ENCODE assay signal across 1 cellular context in the genomic region with DNA sequence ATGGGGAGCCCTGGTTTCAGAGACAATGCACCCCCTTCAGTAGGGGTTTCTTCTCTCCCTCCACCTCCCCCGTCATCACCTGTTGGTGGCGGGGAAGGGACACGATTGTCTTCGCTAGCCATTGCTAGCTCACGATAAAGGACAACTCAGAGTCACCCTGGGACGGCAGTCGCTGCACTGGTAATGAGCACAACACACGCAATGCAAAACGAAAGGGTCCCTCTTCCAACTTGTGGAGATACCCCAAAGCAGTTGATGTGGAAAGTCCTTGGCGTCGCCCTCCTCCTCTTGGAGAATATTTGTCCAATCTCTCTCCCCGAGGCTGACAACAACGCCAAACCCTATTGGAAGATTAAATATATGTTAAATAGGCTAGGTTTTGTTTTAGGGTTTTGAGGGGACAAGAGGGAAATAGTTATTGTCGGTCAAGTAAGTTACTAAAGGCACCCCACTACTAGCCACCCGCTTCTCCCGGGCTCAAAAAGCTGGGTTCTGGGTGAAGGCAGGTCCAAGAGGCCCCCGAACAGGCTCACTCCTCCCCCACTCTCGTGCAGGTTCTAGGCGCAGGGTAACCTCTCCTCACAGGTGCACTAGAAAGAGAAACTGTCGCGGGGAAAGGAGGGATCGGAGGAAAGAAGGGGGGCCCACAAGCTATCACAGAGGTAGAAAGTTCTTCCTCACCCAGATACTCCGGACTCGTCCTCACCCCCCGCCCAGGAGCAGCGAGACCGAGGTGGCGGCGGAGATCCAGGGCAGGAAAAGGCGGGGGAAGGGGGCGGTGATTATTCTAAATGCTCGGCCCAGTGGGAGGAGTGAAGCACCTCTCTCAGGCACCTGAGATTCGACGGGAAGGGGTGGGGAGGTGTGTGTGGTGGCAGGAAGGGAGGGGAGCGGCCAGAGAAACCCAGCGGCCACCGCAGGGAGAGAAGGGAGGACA.
TF ChIP-seq lines count a peak whose summit lies in the region.

A gene with protein sequence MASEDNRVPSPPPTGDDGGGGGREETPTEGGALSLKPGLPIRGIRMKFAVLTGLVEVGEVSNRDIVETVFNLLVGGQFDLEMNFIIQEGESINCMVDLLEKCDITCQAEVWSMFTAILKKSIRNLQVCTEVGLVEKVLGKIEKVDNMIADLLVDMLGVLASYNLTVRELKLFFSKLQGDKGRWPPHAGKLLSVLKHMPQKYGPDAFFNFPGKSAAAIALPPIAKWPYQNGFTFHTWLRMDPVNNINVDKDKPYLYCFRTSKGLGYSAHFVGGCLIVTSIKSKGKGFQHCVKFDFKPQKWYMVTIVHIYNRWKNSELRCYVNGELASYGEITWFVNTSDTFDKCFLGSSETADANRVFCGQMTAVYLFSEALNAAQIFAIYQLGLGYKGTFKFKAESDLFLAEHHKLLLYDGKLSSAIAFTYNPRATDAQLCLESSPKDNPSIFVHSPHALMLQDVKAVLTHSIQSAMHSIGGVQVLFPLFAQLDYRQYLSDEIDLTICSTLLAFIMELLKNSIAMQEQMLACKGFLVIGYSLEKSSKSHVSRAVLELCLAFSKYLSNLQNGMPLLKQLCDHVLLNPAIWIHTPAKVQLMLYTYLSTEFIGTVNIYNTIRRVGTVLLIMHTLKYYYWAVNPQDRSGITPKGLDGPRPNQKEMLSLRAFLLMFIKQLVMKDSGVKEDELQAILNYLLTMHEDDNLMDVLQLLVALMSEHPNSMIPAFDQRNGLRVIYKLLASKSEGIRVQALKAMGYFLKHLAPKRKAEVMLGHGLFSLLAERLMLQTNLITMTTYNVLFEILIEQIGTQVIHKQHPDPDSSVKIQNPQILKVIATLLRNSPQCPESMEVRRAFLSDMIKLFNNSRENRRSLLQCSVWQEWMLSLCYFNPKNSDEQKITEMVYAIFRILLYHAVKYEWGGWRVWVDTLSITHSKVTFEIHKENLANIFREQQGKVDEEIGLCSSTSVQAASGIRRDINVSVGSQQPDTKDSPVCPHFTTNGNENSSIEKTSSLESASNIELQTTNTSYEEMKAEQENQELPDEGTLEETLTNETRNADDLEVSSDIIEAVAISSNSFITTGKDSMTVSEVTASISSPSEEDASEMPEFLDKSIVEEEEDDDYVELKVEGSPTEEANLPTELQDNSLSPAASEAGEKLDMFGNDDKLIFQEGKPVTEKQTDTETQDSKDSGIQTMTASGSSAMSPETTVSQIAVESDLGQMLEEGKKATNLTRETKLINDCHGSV (N-terminal part only) (minus strand): TSS at position 764 of the 937 bp plus-strand sequence. CDS start 642 bp downstream, at position 122.

TF ChIP-seq in HepG2, 621 proteins besides CTCF, POLR2A, EP300 and RAD21 (continued from another document and continues in another):
- 0 out of 2 replicates have a peak, but pooled peaks have one; percentile 33 for TF ChIP-seq ZNF605 (CRISPR knock-in tag; IDR thresholded peaks at IDR 0.05)
- TF ChIP-seq NFYB (CRISPR knock-in tag; IDR thresholded peaks at IDR 0.05), result peak; percentile 37; the same call in 1 of the 2 replicates
- TF ChIP-seq SNRNP70 (IDR thresholded peaks at IDR 0.05; ENCODE audit: low read depth, low read length), result no peak
- TF ChIP-seq RXRA (CRISPR knock-in tag; IDR thresholded peaks at IDR 0.05), result no peak
- TF ChIP-seq MAFF (IDR thresholded peaks at IDR 0.05; ENCODE audit: low read depth, low read length), result no peak
- TF ChIP-seq, protein P1, sequence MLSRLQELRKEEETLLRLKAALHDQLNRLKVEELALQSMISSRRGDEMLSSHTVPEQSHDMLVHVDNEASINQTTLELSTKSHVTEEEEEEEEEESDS (CRISPR knock-in tag; IDR thresholded peaks at IDR 0.05; ENCODE audit: borderline replicate concordance), result no peak
- no peak for TF ChIP-seq ZSCAN22 (CRISPR knock-in tag; IDR thresholded peaks at IDR 0.05)
- no peak for TF ChIP-seq ZNF644 (CRISPR knock-in tag; IDR thresholded peaks at IDR 0.05; ENCODE audit: low read depth)
- no peak for TF ChIP-seq CHD2 (IDR thresholded peaks at IDR 0.05; ENCODE audit: low read depth, low read length)
- TF ChIP-seq, protein P2, sequence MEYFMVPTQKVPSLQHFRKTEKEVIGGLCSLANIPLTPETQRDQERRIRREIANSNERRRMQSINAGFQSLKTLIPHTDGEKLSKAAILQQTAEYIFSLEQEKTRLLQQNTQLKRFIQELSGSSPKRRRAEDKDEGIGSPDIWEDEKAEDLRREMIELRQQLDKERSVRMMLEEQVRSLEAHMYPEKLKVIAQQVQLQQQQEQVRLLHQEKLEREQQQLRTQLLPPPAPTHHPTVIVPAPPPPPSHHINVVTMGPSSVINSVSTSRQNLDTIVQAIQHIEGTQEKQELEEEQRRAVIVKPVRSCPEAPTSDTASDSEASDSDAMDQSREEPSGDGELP (IDR thresholded peaks at IDR 0.05; ENCODE audit: borderline replicate concordance, low read depth), result 0 out of 2 replicates have a peak, but pooled peaks have one; percentile 32
- no peak for TF ChIP-seq ZNF337 (CRISPR knock-in tag; IDR thresholded peaks at IDR 0.05; ENCODE audit: borderline replicate concordance, low read depth)
- no peak for TF ChIP-seq ZNF672 (CRISPR knock-in tag; IDR thresholded peaks at IDR 0.05)
- TF ChIP-seq ZBTB1 (CRISPR knock-in tag; IDR thresholded peaks at IDR 0.05; ENCODE audit: borderline replicate concordance), result no peak
- TF ChIP-seq, protein P3, sequence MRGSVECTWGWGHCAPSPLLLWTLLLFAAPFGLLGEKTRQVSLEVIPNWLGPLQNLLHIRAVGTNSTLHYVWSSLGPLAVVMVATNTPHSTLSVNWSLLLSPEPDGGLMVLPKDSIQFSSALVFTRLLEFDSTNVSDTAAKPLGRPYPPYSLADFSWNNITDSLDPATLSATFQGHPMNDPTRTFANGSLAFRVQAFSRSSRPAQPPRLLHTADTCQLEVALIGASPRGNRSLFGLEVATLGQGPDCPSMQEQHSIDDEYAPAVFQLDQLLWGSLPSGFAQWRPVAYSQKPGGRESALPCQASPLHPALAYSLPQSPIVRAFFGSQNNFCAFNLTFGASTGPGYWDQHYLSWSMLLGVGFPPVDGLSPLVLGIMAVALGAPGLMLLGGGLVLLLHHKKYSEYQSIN (CRISPR knock-in tag; IDR thresholded peaks at IDR 0.05; ENCODE audit: borderline replicate concordance), result no peak
- TF ChIP-seq ATF7-NPFF (CRISPR knock-in tag; IDR thresholded peaks at IDR 0.05; ENCODE audit: low read depth), result no peak
- no peak for TF ChIP-seq RBFOX2 (IDR thresholded peaks at IDR 0.05; ENCODE audit: low read depth, low read length)
- TF ChIP-seq ZNF556 (CRISPR knock-in tag; IDR thresholded peaks at IDR 0.05; ENCODE audit: borderline replicate concordance), result no peak
- TF ChIP-seq HDAC2 (CRISPR knock-in tag; IDR thresholded peaks at IDR 0.05), result no peak
- TF ChIP-seq POLR2G (IDR thresholded peaks at IDR 0.05; ENCODE audit: low read depth, low read length), result no peak
- TF ChIP-seq ZNF652 (CRISPR knock-in tag; IDR thresholded peaks at IDR 0.05; ENCODE audit: borderline replicate concordance, low read depth), result no peak
- TF ChIP-seq, protein P4, sequence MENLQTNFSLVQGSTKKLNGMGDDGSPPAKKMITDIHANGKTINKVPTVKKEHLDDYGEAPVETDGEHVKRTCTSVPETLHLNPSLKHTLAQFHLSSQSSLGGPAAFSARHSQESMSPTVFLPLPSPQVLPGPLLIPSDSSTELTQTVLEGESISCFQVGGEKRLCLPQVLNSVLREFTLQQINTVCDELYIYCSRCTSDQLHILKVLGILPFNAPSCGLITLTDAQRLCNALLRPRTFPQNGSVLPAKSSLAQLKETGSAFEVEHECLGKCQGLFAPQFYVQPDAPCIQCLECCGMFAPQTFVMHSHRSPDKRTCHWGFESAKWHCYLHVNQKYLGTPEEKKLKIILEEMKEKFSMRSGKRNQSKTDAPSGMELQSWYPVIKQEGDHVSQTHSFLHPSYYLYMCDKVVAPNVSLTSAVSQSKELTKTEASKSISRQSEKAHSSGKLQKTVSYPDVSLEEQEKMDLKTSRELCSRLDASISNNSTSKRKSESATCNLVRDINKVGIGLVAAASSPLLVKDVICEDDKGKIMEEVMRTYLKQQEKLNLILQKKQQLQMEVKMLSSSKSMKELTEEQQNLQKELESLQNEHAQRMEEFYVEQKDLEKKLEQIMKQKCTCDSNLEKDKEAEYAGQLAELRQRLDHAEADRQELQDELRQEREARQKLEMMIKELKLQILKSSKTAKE (CRISPR knock-in tag; IDR thresholded peaks at IDR 0.05; ENCODE audit: borderline replicate concordance), result no peak; the same call in 1 of the 2 replicates
- no peak for TF ChIP-seq ZFYVE20 (CRISPR knock-in tag; IDR thresholded peaks at IDR 0.05; ENCODE audit: borderline replicate concordance, low read depth)
- TF ChIP-seq, protein P5, sequence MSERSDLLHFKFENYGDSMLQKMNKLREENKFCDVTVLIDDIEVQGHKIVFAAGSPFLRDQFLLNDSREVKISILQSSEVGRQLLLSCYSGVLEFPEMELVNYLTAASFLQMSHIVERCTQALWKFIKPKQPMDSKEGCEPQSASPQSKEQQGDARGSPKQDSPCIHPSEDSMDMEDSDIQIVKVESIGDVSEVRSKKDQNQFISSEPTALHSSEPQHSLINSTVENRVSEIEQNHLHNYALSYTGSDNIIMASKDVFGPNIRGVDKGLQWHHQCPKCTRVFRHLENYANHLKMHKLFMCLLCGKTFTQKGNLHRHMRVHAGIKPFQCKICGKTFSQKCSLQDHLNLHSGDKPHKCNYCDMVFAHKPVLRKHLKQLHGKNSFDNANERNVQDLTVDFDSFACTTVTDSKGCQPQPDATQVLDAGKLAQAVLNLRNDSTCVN (CRISPR knock-in tag; IDR thresholded peaks at IDR 0.05; ENCODE audit: borderline replicate concordance), result no peak; the same call in 1 of the 2 replicates
- TF ChIP-seq BCL6 (CRISPR knock-in tag; IDR thresholded peaks at IDR 0.05), result no peak
- TF ChIP-seq RCOR2 (CRISPR knock-in tag; IDR thresholded peaks at IDR 0.05), result no peak
- no peak for TF ChIP-seq NONO (IDR thresholded peaks at IDR 0.05)
- peak; percentile 38 for TF ChIP-seq NONO (CRISPR knock-in tag; conservative IDR thresholded peaks at IDR 0.05)
- no peak for TF ChIP-seq ZNF577 (CRISPR knock-in tag; IDR thresholded peaks at IDR 0.05; ENCODE audit: borderline replicate concordance, low read depth)
- no peak for TF ChIP-seq SRSF1 (optimal IDR thresholded peaks at IDR 0.05; ENCODE audit: low read depth, low read length)
- TF ChIP-seq, protein P6, sequence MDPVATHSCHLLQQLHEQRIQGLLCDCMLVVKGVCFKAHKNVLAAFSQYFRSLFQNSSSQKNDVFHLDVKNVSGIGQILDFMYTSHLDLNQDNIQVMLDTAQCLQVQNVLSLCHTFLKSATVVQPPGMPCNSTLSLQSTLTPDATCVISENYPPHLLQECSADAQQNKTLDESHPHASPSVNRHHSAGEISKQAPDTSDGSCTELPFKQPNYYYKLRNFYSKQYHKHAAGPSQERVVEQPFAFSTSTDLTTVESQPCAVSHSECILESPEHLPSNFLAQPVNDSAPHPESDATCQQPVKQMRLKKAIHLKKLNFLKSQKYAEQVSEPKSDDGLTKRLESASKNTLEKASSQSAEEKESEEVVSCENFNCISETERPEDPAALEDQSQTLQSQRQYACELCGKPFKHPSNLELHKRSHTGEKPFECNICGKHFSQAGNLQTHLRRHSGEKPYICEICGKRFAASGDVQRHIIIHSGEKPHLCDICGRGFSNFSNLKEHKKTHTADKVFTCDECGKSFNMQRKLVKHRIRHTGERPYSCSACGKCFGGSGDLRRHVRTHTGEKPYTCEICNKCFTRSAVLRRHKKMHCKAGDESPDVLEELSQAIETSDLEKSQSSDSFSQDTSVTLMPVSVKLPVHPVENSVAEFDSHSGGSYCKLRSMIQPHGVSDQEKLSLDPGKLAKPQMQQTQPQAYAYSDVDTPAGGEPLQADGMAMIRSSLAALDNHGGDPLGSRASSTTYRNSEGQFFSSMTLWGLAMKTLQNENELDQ (CRISPR knock-in tag; IDR thresholded peaks at IDR 0.05; ENCODE audit: borderline replicate concordance), result no peak
- TF ChIP-seq IKZF4 (CRISPR knock-in tag; IDR thresholded peaks at IDR 0.05; ENCODE audit: borderline replicate concordance, low read depth, not compliant biosample characterization), result no peak
- TF ChIP-seq GZF1 (CRISPR knock-in tag; IDR thresholded peaks at IDR 0.05), result 0 out of 2 replicates have a peak, but pooled peaks have one; percentile 29
- no peak for TF ChIP-seq HIVEP1 (CRISPR knock-in tag; IDR thresholded peaks at IDR 0.05)
- no peak for TF ChIP-seq SKI (IDR thresholded peaks at IDR 0.05; ENCODE audit: partially characterized antibody)
